Comparison of ENCODE assay signal across 20 cellular contexts in genomic region chr6:168293641-168294530, GRCh38.
"Had no signal": no experiment of that assay in that cellular context is flagged by ENCODE, and none has a peak within 500 bp of the region (broad histone marks: within the 10 kb centered on the region; RNA-seq: fewer than 3 reads in every experiment).

No MANE protein-coding gene starts in this region.

- H3K4me3 Mint-ChIP-seq: activated B cell treated with CpG ODN at 0.5 μM for 24 hours; activated CD4-positive, alpha-beta T cell treated with anti-CD3 and anti-CD28 coated beads, Interleukin-2, amount 10 ng/mL, durations not matched to agents 24 days and 14 days; activated CD8-positive, alpha-beta memory T cell treated with anti-CD3 and anti-CD28 coated beads, Interleukin-2, amount 10 ng/mL, durations not matched to agents 7 days and 5 days; activated naive CD8-positive, alpha-beta T cell treated with anti-CD3 and anti-CD28 coated beads, Interleukin-2, amount 50 U/mL, for 24 hours; activated T-cell treated with anti-CD3 and anti-CD28 coated beads, Interleukin-2, amount 50 U/mL, for 4 hours; T-helper 17 cell had no signal

- H3K9me3 Mint-ChIP-seq: activated B cell treated with CpG ODN at 0.5 μM for 24 hours; activated naive CD8-positive, alpha-beta T cell treated with anti-CD3 and anti-CD28 coated beads, Interleukin-2, amount 50 U/mL, for 24 hours; activated T-cell treated with anti-CD3 and anti-CD28 coated beads, Interleukin-2, amount 50 U/mL, for 4 hours had no signal

- H3K27me3 ChIP-seq: ascending aorta, body of pancreas, MG63 had no signal

- H3K4me3 ChIP-seq: ascending aorta, body of pancreas, MG63 had no signal

- ATAC-seq: activated CD8-positive, alpha-beta memory T cell treated with anti-CD3 and anti-CD28 coated beads, Interleukin-2, amount 10 ng/mL, durations not matched to agents 7 days and 5 days; activated naive CD4-positive, alpha-beta T cell treated with anti-CD3 and anti-CD28 coated beads, Interleukin-2, amount 50 U/mL, for 72 hours; activated naive CD8-positive, alpha-beta T cell treated with anti-CD3 and anti-CD28 coated beads, Interleukin-2, amount 50 U/mL, for 24 hours; activated T-cell treated with anti-CD3 and anti-CD28 coated beads, Interleukin-2, amount 50 U/mL, for 4 hours; body of pancreas; PC-3; T-helper 17 cell had no signal

- H3K4me1 Mint-ChIP-seq: activated B cell treated with CpG ODN at 0.5 μM for 24 hours; activated CD4-positive, alpha-beta T cell treated with anti-CD3 and anti-CD28 coated beads, Interleukin-2, amount 10 ng/mL, durations not matched to agents 24 days and 14 days; activated CD8-positive, alpha-beta memory T cell treated with anti-CD3 and anti-CD28 coated beads, Interleukin-2, amount 10 ng/mL, durations not matched to agents 7 days and 5 days; activated naive CD8-positive, alpha-beta T cell treated with anti-CD3 and anti-CD28 coated beads, Interleukin-2, amount 50 U/mL, for 24 hours had no signal

- H3K27me3 Mint-ChIP-seq: activated CD4-positive, alpha-beta T cell treated with anti-CD3 and anti-CD28 coated beads, Interleukin-2, amount 10 ng/mL, durations not matched to agents 24 days and 14 days; activated CD8-positive, alpha-beta memory T cell treated with anti-CD3 and anti-CD28 coated beads, Interleukin-2, amount 10 ng/mL, durations not matched to agents 7 days and 5 days had no signal

- H3K27ac Mint-ChIP-seq: activated B cell treated with CpG ODN at 0.5 μM for 24 hours; activated CD4-positive, alpha-beta T cell treated with anti-CD3 and anti-CD28 coated beads, Interleukin-2, amount 10 ng/mL, durations not matched to agents 24 days and 14 days; activated CD8-positive, alpha-beta memory T cell treated with anti-CD3 and anti-CD28 coated beads, Interleukin-2, amount 10 ng/mL, durations not matched to agents 7 days and 5 days; activated naive CD4-positive, alpha-beta T cell treated with anti-CD3 and anti-CD28 coated beads, Interleukin-2, amount 50 U/mL, for 72 hours; activated naive CD8-positive, alpha-beta T cell treated with anti-CD3 and anti-CD28 coated beads, Interleukin-2, amount 50 U/mL, for 24 hours; T-helper 17 cell had no signal

- H3K27ac ChIP-seq: ascending aorta, body of pancreas had no signal

- H3K36me3 Mint-ChIP-seq: activated CD8-positive, alpha-beta memory T cell treated with anti-CD3 and anti-CD28 coated beads, Interleukin-2, amount 10 ng/mL, durations not matched to agents 7 days and 5 days had no signal

- H3K9me3 ChIP-seq: ascending aorta, body of pancreas, MG63 had no signal

- H3K4me1 ChIP-seq: ascending aorta, body of pancreas had no signal

- DNase-seq: activated B cell treated with CpG ODN at 0.5 μM for 24 hours; activated CD4-positive, alpha-beta T cell treated with anti-CD3 and anti-CD28 coated beads for 1 hour; activated CD4-positive, alpha-beta T cell treated with anti-CD3 and anti-CD28 coated beads, Interleukin-2, amount 10 ng/mL, durations not matched to agents 24 days and 14 days; activated CD4-positive, alpha-beta T cell treated with anti-CD3 and anti-CD28 coated beads, Interleukin-2, amount 50 U/mL, for 48 hours; activated CD8-positive, alpha-beta memory T cell treated with anti-CD3 and anti-CD28 coated beads, Interleukin-2, amount 10 ng/mL, durations not matched to agents 7 days and 5 days; activated effector memory CD4-positive, alpha-beta T cell treated with anti-CD3 and anti-CD28 coated beads, Interleukin-2, amount 50 U/mL, for 16 hours; activated naive CD4-positive, alpha-beta T cell treated with Interleukin-2 at 50 U/mL for 16 hours; activated naive CD8-positive, alpha-beta T cell treated with anti-CD3 and anti-CD28 coated beads, Interleukin-2, amount 50 U/mL, for 24 hours; activated T-cell treated with anti-CD3 and anti-CD28 coated beads, Interleukin-2, amount 50 U/mL, for 4 hours; amniotic stem cell; body of pancreas; MG63; MV-4-11; NCI-H1694; NCI-H526 treated with DMSO at 0.1 percent for 48 hours; PC-3; T-helper 17 cell; T-helper 9 cell had no signal

- H3K36me3 ChIP-seq: ascending aorta, MG63 had no signal
